ENCODE assay signal across 24 cellular contexts in genomic region chr4:7847206-7847605, GRCh38.
"Had no signal": no experiment of that assay in that cellular context is flagged by ENCODE, and none has a peak within 500 bp of the region (broad histone marks: within the 10 kb centered on the region; RNA-seq: fewer than 3 reads in every experiment).

No MANE protein-coding gene starts in this region.

- H3K27me3 ChIP-seq: cardiac muscle cell, right lobe of liver, transverse colon, uterus had no signal

- ATAC-seq: activated CD8-positive, alpha-beta T cell treated with anti-CD3 and anti-CD28 coated beads, Interleukin-2, amount 10 ng/mL, durations not matched to agents 7 days and 5 days; right lobe of liver; stimulated activated memory B cell treated with anti-CD40 and anti-IgM and Interleukin-4, amounts not matched to agents 10 μg/mL and 1 μg/mL and 100 μg/mL, for 72 hours; T-cell had no signal

- H3K4me1 ChIP-seq: right lobe of liver had no signal

- DNase-seq: activated CD4-positive, alpha-beta T cell treated with anti-CD3 and anti-CD28 coated beads for 1 hour; activated CD4-positive, alpha-beta T cell treated with anti-CD3 and anti-CD28 coated beads, Interleukin-2, amount 50 U/mL, for 1 hour; activated CD8-positive, alpha-beta T cell treated with anti-CD3 and anti-CD28 coated beads, Interleukin-2, amount 10 ng/mL, durations not matched to agents 7 days and 5 days; activated gamma-delta T cell treated with Interleukin-2 at 50 U/mL for 16 hours; activated naive CD8-positive, alpha-beta T cell treated with anti-CD3 and anti-CD28 coated beads for 36 hours; activated T-cell treated with anti-CD3 and anti-CD28 coated beads, Interleukin-2, amount 50 U/mL, for 1 hour; amygdala; effector CD4-positive, alpha-beta T cell; erythroblast; hippocampal formation; midbrain; nephron progenitor cell; nucleus accumbens; posterior cingulate gyrus; right lobe of liver; small intestine; stimulated activated CD4-positive, alpha-beta T cell treated with anti-CD3 and anti-CD28 coated beads, Interleukin-2, amount 100 ng/mL, for 24 hours; T-cell; transverse colon; uterus; WERI-Rb-1 had no signal

- H3K4me3 Mint-ChIP-seq: activated CD8-positive, alpha-beta T cell treated with anti-CD3 and anti-CD28 coated beads, Interleukin-2, amount 10 ng/mL, durations not matched to agents 7 days and 5 days; activated naive CD8-positive, alpha-beta T cell treated with anti-CD3 and anti-CD28 coated beads for 36 hours; nephron progenitor cell; stimulated activated memory B cell treated with anti-CD40 and anti-IgM and Interleukin-4, amounts not matched to agents 10 μg/mL and 1 μg/mL and 100 μg/mL, for 72 hours; T-cell; T-helper 2 cell treated with Interferon-gamma antibody and Interleukin-4, amounts not matched to agents 5 μg/mL and 100 μg/mL, for 36 hours had no signal

- H3K36me3 ChIP-seq: cardiac muscle cell, right lobe of liver, transverse colon, uterus had no signal

- H3K27me3 Mint-ChIP-seq: activated naive CD8-positive, alpha-beta T cell treated with anti-CD3 and anti-CD28 coated beads for 36 hours had no signal

- H3K9me3 ChIP-seq: right lobe of liver, transverse colon, uterus had no signal

- H3K9me3 Mint-ChIP-seq: activated naive CD8-positive, alpha-beta T cell treated with anti-CD3 and anti-CD28 coated beads for 36 hours; nephron progenitor cell; T-cell; T-helper 2 cell treated with Interferon-gamma antibody and Interleukin-4, amounts not matched to agents 5 μg/mL and 100 μg/mL, for 36 hours had no signal

- H3K27ac Mint-ChIP-seq: activated CD8-positive, alpha-beta T cell treated with anti-CD3 and anti-CD28 coated beads, Interleukin-2, amount 10 ng/mL, durations not matched to agents 7 days and 5 days; activated naive CD8-positive, alpha-beta T cell treated with anti-CD3 and anti-CD28 coated beads for 36 hours; nephron progenitor cell; stimulated activated memory B cell treated with anti-CD40 and anti-IgM and Interleukin-4, amounts not matched to agents 10 μg/mL and 1 μg/mL and 100 μg/mL, for 72 hours; T-cell; T-helper 2 cell treated with Interferon-gamma antibody and Interleukin-4, amounts not matched to agents 5 μg/mL and 100 μg/mL, for 36 hours had no signal

- H3K4me1 Mint-ChIP-seq: stimulated activated memory B cell treated with anti-CD40 and anti-IgM and Interleukin-4, amounts not matched to agents 10 μg/mL and 1 μg/mL and 100 μg/mL, for 72 hours had no signal

- H3K27ac ChIP-seq: cardiac muscle cell, right lobe of liver, transverse colon, uterus, WERI-Rb-1 had no signal

- H3K4me3 ChIP-seq: cardiac muscle cell, right lobe of liver, transverse colon, uterus had no signal

- H3K36me3 Mint-ChIP-seq: stimulated activated memory B cell treated with anti-CD40 and anti-IgM and Interleukin-4, amounts not matched to agents 10 μg/mL and 1 μg/mL and 100 μg/mL, for 72 hours had no signal
